In genomic region chr2:208939852-208940251, GRCh38 we compare ENCODE assay signal across 24 cellular contexts.
"Had no signal": no experiment of that assay in that cellular context is flagged by ENCODE, and none has a peak within 500 bp of the region (broad histone marks: within the 10 kb centered on the region; RNA-seq: fewer than 3 reads in every experiment).

No MANE protein-coding gene starts in this region.

- ATAC-seq: activated T-cell treated with anti-CD3 and anti-CD28 coated beads, Interleukin-2, amount 50 U/mL, for 4 hours; mucosa of descending colon; sciatic nerve; upper lobe of right lung; WTC11 had no signal

- H3K27me3 Mint-ChIP-seq: activated naive CD8-positive, alpha-beta T cell treated with anti-CD3 and anti-CD28 coated beads for 36 hours had no signal

- H3K27ac ChIP-seq: cardiac muscle cell, parathyroid adenoma, thoracic aorta, upper lobe of right lung had no signal

- H3K4me3 ChIP-seq: cardiac muscle cell, mucosa of descending colon, thoracic aorta, upper lobe of right lung had no signal

- H3K4me3 Mint-ChIP-seq: activated naive CD8-positive, alpha-beta T cell treated with anti-CD3 and anti-CD28 coated beads for 36 hours; activated T-cell treated with anti-CD3 and anti-CD28 coated beads, Interleukin-2, amount 50 U/mL, for 4 hours; nephron progenitor cell; T-helper 1 cell treated with Interleukin-12 subunit alpha and Interleukin-12 subunit beta and Interleukin-4 antibody, amounts not matched to agents 30 μg/mL and 1 μg/mL, for 36 hours; WTC11 had no signal

- H2AFZ ChIP-seq: parathyroid adenoma had no signal

- H3K27me3 ChIP-seq: cardiac muscle cell, upper lobe of right lung had no signal

- H3K4me1 Mint-ChIP-seq: activated naive CD8-positive, alpha-beta T cell treated with anti-CD3 and anti-CD28 coated beads for 36 hours; nephron progenitor cell; WTC11 had no signal

- H3K9me3 ChIP-seq: mucosa of descending colon, thoracic aorta, upper lobe of right lung had no signal

- DNase-seq: activated CD4-positive, alpha-beta T cell treated with anti-CD3 and anti-CD28 coated beads, Interleukin-2, amount 50 U/mL, for 48 hours; activated CD8-positive, alpha-beta memory T cell treated with anti-CD3 and anti-CD28 coated beads, Interleukin-2, amount 50 U/mL, for 48 hours; activated naive CD4-positive, alpha-beta T cell; activated naive CD8-positive, alpha-beta T cell treated with anti-CD3 and anti-CD28 coated beads for 36 hours; activated T-cell treated with anti-CD3 and anti-CD28 coated beads, Interleukin-2, amount 50 U/mL, for 4 hours; cortex of kidney; erythroblast; foreskin fibroblast; left cardiac atrium; mesenchymal stem cell; mucosa of descending colon; nephron progenitor cell; small intestine; stimulated activated CD4-positive, alpha-beta T cell treated with anti-CD3 and anti-CD28 coated beads, Interleukin-15, amount 100 ng/mL, for 24 hours; stimulated activated naive CD4-positive, alpha-beta T cell treated with Interleukin-2 at 50 U/mL for 16 hours; T1000; upper lobe of right lung had no signal

- FAIRE-seq: small intestine had no signal

- H3K9ac ChIP-seq: parathyroid adenoma had no signal

- H3K79me2 ChIP-seq: parathyroid adenoma had no signal

- H3K36me3 ChIP-seq: cardiac muscle cell, thoracic aorta, upper lobe of right lung had no signal

- H3K27ac Mint-ChIP-seq: activated naive CD8-positive, alpha-beta T cell treated with anti-CD3 and anti-CD28 coated beads for 36 hours; activated T-helper 2 cell treated with anti-CD3 and anti-CD28 coated beads, Interferon-gamma antibody, Interleukin-2, Interleukin-4, amounts not matched to agents 10 μg/mL and 5 μg/mL and 100 μg/mL, durations not matched to agents 14 hours and 24 hours and 36 hours; nephron progenitor cell; T-helper 1 cell treated with Interleukin-12 subunit alpha and Interleukin-12 subunit beta and Interleukin-4 antibody, amounts not matched to agents 30 μg/mL and 1 μg/mL, for 36 hours; WTC11 had no signal

- H3K4me1 ChIP-seq: upper lobe of right lung had no signal

- H3K9me3 Mint-ChIP-seq: activated naive CD8-positive, alpha-beta T cell treated with anti-CD3 and anti-CD28 coated beads for 36 hours; activated T-cell treated with anti-CD3 and anti-CD28 coated beads, Interleukin-2, amount 50 U/mL, for 4 hours; activated T-helper 2 cell treated with anti-CD3 and anti-CD28 coated beads, Interferon-gamma antibody, Interleukin-2, Interleukin-4, amounts not matched to agents 10 μg/mL and 5 μg/mL and 100 μg/mL, durations not matched to agents 14 hours and 24 hours and 36 hours; nephron progenitor cell; T-helper 1 cell treated with Interleukin-12 subunit alpha and Interleukin-12 subunit beta and Interleukin-4 antibody, amounts not matched to agents 30 μg/mL and 1 μg/mL, for 36 hours; WTC11 had no signal

- H3K36me3 Mint-ChIP-seq: activated naive CD8-positive, alpha-beta T cell treated with anti-CD3 and anti-CD28 coated beads for 36 hours; WTC11 had no signal
